In the genomic region with DNA sequence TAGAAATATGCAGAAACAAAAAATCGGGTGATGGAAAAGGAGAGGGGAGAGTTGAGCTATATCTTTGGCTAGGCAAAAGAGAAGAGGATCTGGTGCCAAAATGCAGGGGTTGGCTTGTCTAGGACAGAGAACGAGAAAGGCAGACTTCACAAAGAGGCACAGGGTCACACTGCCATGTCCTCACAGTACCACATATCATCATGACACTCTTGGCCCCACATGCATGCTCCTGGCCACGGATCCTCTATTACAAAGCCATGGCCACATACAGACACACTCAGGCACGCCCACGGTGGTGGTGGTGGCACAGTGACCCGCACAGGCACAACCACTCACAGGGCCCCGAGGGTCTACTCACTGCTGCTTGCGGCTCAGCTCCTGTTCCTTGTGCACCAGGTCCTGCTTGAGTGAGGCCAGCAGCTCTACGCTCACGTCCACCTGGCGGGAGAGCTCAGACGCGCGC, we compare ENCODE assay signal across 10 cellular contexts. TPM values are rescaled to one million over a fixed set of nuclear protein-coding genes. Genes with fewer than 3 reads are reported as not detected.
DNase-seq lines count a peak whose midpoint lies in the region; ATAC-seq, FAIRE-seq and TF ChIP-seq lines count a peak whose summit lies in the region.
"Had no signal": no experiment of that assay in that cellular context is flagged by ENCODE, and none has a peak within 500 bp of the region (broad histone marks: within the 10 kb centered on the region; RNA-seq: fewer than 3 reads in every experiment).

No MANE protein-coding gene starts in this region.

- TF ChIP-seq CTCF in GM13976 (IDR thresholded peaks at IDR 0.05; ENCODE audit: borderline replicate concordance, control extremely low read depth, extremely low read depth, insufficient read depth, missing control alignments) (no peak), PC-3 (conservative IDR thresholded peaks at IDR 0.05; ENCODE audit: low read depth, low read length) (no peak), H1 (IDR thresholded peaks at IDR 0.05; ENCODE audit: control extremely low read depth in 1 of 3, insufficient read depth in 1 of 3, low read depth in 1 of 3, low read length in 3 of 3) (no peak), osteoblast (IDR thresholded peaks at IDR 0.05; ENCODE audit: extremely low read depth, low read depth, low read length) (no peak), adrenal gland (IDR thresholded peaks at IDR 0.05) (no peak)

- H3K23ac ChIP-seq in H1 (ENCODE audit: insufficient read length), result no peak overlapping the region

- in situ Hi-C loops in GM13976 (cut with MboI; ENCODE audit: low sequenced_read_pairs, unreplicated experiment), result no loop called here

- DNase-seq in GM13976 (ENCODE audit: low spot score) (peak; percentile 31), PC-3 (no peak), H1 (ENCODE audit: low read depth in 1 of 2, low spot score in 2 of 2) (no peak), osteoblast (ENCODE audit: insufficient read length, low spot score, missing footprints) (peak; percentile 65), adrenal gland (no peak), RKO (ENCODE audit: low spot score) (no peak)
- DNase-seq: anterior cingulate cortex had no signal

- peak overlapping the region; percentile 92 for H4K8ac ChIP-seq in H1 (ENCODE audit: extremely low read depth, insufficient read depth, low read length)

- H3K36me3 ChIP-seq in PC-3 (ENCODE audit: low read depth, low read length), result no peaks in the 10 kb centered on the region
- peaks cover 0 to 3% (median under 1%) of the 10 kb centered on the region in 4 experiments; a peak in 3 of 8 replicates for H3K36me3 ChIP-seq in H1 (ENCODE audit: control insufficient read depth in 2 of 4, insufficient read depth in 4 of 4, low read length in 3 of 4)
- no peaks in the 10 kb centered on the region for H3K36me3 ChIP-seq in osteoblast (ENCODE audit: insufficient read depth, low read length)
- H3K36me3 ChIP-seq in adrenal gland (replicated peaks in 1 of 2), result no peaks in the 10 kb centered on the region

- H3K27me3 ChIP-seq in PC-3 (ENCODE audit: low read length), result no peaks in the 10 kb centered on the region
- peaks cover 0 to 28% (median 23%) of the 10 kb centered on the region in 4 experiments; a peak in 6 of 7 replicates for H3K27me3 ChIP-seq in H1 (replicated peaks in 1 of 4; ENCODE audit: control insufficient read depth in 3 of 4, extremely low read depth in 1 of 4, insufficient read depth in 3 of 4, low read length in 3 of 4)
- peaks cover 42% of the 10 kb centered on the region for H3K27me3 ChIP-seq in osteoblast (ENCODE audit: insufficient read depth, low read length)
- peaks cover 14% of the 10 kb centered on the region for H3K27me3 ChIP-seq in adrenal gland

- 0 out of 2 replicates have a peak overlapping the region, but pooled peaks have one; percentile 19 for H2BK15ac ChIP-seq in H1 (ENCODE audit: low read length)

- H4K5ac ChIP-seq in H1 (ENCODE audit: insufficient read length, low read depth, low read length), result peak overlapping the region; percentile 22

- no TSS peak for BruUV-seq in PC-3 (replicated peaks; lab: Mats Ljungman, UMichigan)

- no peak overlapping the region for H3K56ac ChIP-seq in H1 (replicated peaks; ENCODE audit: insufficient read length, low read depth, low read length)

- TF ChIP-seq EP300 in H1 (IDR thresholded peaks at IDR 0.05; ENCODE audit: borderline replicate concordance in 1 of 2, low read depth in 2 of 2, low read length in 2 of 2), result no peak

- no peak overlapping the region for H2BK120ac ChIP-seq in H1 (replicated peaks; ENCODE audit: low read depth, low read length)

- H2BK20ac ChIP-seq in H1 (ENCODE audit: low read length), result no peak overlapping the region

- no peak for FAIRE-seq in H1 (lab: Jason Lieb, UNC)

- no peaks in the 10 kb centered on the region for H3F3A ChIP-seq in PC-3 (ENCODE audit: low read length, unreplicated experiment)

- H3K27ac ChIP-seq in PC-3 (ENCODE audit: low read length) (no peak overlapping the region), H1 (ENCODE audit: low read depth, low read length) (no peak overlapping the region), osteoblast (ENCODE audit: low read depth, low read length) (no peak overlapping the region), adrenal gland (no peak overlapping the region)
- H3K27ac ChIP-seq: HL-60 had no signal

- peaks cover 7% of the 10 kb centered on the region; the same call in 1 of the 2 replicates for H3K79me1 ChIP-seq in H1 (ENCODE audit: low read depth, low read length)

- no peaks in the 10 kb centered on the region; the same call in 1 of the 2 replicates for H4K20me1 ChIP-seq in PC-3 (ENCODE audit: low read length)
- peaks cover 3 to 32% of the 10 kb centered on the region in 2 experiments for H4K20me1 ChIP-seq in H1 (replicated peaks in 1 of 2; ENCODE audit: control insufficient read depth in 1 of 2, insufficient read depth in 2 of 2, low read length in 2 of 2)
- no peaks in the 10 kb centered on the region for H4K20me1 ChIP-seq in osteoblast (ENCODE audit: insufficient read depth, low read length)

- H3K9me3 ChIP-seq in PC-3 (ENCODE audit: low read length) (no peaks in the 10 kb centered on the region), H1 (ENCODE audit: insufficient read depth in 2 of 2, low read depth in 1 of 2, low read length in 1 of 2) (no peaks in the 10 kb centered on the region), osteoblast (ENCODE audit: low read depth, low read length) (peaks cover 1% of the 10 kb centered on the region), adrenal gland (replicated peaks in 1 of 3) (no peaks in the 10 kb centered on the region)

- H2AFZ ChIP-seq in PC-3 (ENCODE audit: low read length), result 0 out of 2 replicates have a peak overlapping the region, but pooled peaks have one; percentile 26
- no peak overlapping the region for H2AFZ ChIP-seq in H1 (ENCODE audit: low read length)
- H2AFZ ChIP-seq in osteoblast (ENCODE audit: low read length), result no peak overlapping the region

- no peak for TF ChIP-seq RAD21 in H1 (IDR thresholded peaks at IDR 0.05 in 1 of 2, conservative IDR thresholded peaks at IDR 0.05 in 1 of 2; ENCODE audit: low read depth in 2 of 2, low read length in 2 of 2)

- POLR2A ChIA-PET in PC-3 (lab: Charles Lee; ENCODE audit: unreplicated experiment), result interaction anchor here (0.6 kb wide), 1 partner anchor 17 kb away, joined by 3 read pairs; no protein-coding TSS in a partner anchor
- POLR2A ChIA-PET in H1 (lab: Charles Lee; ENCODE audit: partially characterized antibody), result interaction anchor here (0.7 to 4.6 kb wide), 14 partner anchors 8 to 117 kb away, joined by 3 to 22 read pairs (median 4); partner anchors contain the start of genes ALMS1, CCT7, EGR4 and FBXO41

- no peak overlapping the region for H3K9ac ChIP-seq in PC-3 (ENCODE audit: low read length)
- H3K9ac ChIP-seq in H1 (replicated peaks in 1 of 4; ENCODE audit: extremely low read depth in 1 of 4, low read depth in 3 of 4, low read length in 3 of 4), result peak overlapping the region in 3 of 4 experiments; percentile 14 to 70 (median 25); a peak in 5 of 7 replicates

- H2AK5ac ChIP-seq in H1 (ENCODE audit: low read depth, low read length), result no peak overlapping the region

- H3K4me1 ChIP-seq in PC-3 (ENCODE audit: insufficient read depth, low read length), result 0 out of 2 replicates have a peak, but pooled peaks cover 4% of the 10 kb centered on the region
- H3K4me1 ChIP-seq in H1 (replicated peaks in 1 of 4; ENCODE audit: control insufficient read depth in 3 of 4, insufficient read depth in 4 of 4, low read length in 3 of 4), result peaks cover 0 to 10% (median 6%) of the 10 kb centered on the region in 4 experiments; a peak in 5 of 7 replicates
- H3K4me1 ChIP-seq in osteoblast (ENCODE audit: insufficient read depth, low read length), result no peaks in the 10 kb centered on the region
- no peaks in the 10 kb centered on the region for H3K4me1 ChIP-seq in adrenal gland (replicated peaks in 1 of 2)

- peak overlapping the region; percentile 16 for H4K91ac ChIP-seq in H1 (replicated peaks; ENCODE audit: insufficient read length, low read length)

- H2BK5ac ChIP-seq in H1 (ENCODE audit: low read depth, low read length), result no peak overlapping the region

- H3K9me2 ChIP-seq in PC-3 (replicated peaks; ENCODE audit: low read length), result no peaks in the 10 kb centered on the region

- 0 out of 2 replicates have a peak, but pooled peaks cover 4% of the 10 kb centered on the region for H3K79me2 ChIP-seq in PC-3 (ENCODE audit: low read length)
- H3K79me2 ChIP-seq in H1 (ENCODE audit: control insufficient read depth in 1 of 2, insufficient read depth in 2 of 2, low read length in 2 of 2), result no peaks in the 10 kb centered on the region; a peak in 1 of 4 replicates
- H3K79me2 ChIP-seq in osteoblast (ENCODE audit: insufficient read depth, low read length), result no peaks in the 10 kb centered on the region

- H3K4me3 ChIP-seq in PC-3 (ENCODE audit: low read length) (peak overlapping the region; percentile 53), H1 (ENCODE audit: extremely low read depth in 1 of 4, insufficient read depth in 2 of 4, low read depth in 3 of 4, low read length in 4 of 4) (peak overlapping the region; percentile 39 to 63 (median 54)), osteoblast (ENCODE audit: insufficient read depth, low read length) (no peak overlapping the region), adrenal gland (no peak overlapping the region)

- H2BK12ac ChIP-seq in H1 (ENCODE audit: low read depth, low read length), result peak overlapping the region; percentile 84; the same call in 1 of the 2 replicates

- H3K4me2 ChIP-seq in PC-3 (ENCODE audit: low read length) (peak overlapping the region; percentile 60), H1 (ENCODE audit: insufficient read depth in 1 of 2, low read depth in 2 of 2, low read length in 2 of 2) (peak overlapping the region; percentile 77 to 99), osteoblast (ENCODE audit: insufficient read depth, low read length) (no peak overlapping the region)

- intact Hi-C loops in PC-3 (cut with micrococcal nuclease) (no loop called here), adrenal gland (cut with DNase I) (no loop called here)

- CTCF ChIA-PET in PC-3 (lab: Charles Lee) (no interaction called here), H1 (lab: Charles Lee; ENCODE audit: partially characterized antibody) (interaction anchor here (0.8 to 2.1 kb wide), 11 partner anchors 9 to 112 kb away, joined by 3 to 18 read pairs (median 7); partner anchors contain the start of gene EGR4)

- H3K18ac ChIP-seq in H1 (ENCODE audit: extremely low read depth, low read length), result peak overlapping the region; percentile 96

- H3K4ac ChIP-seq in H1 (replicated peaks; ENCODE audit: insufficient read length, low read depth, low read length), result no peak overlapping the region

- peaks cover 10% of the 10 kb centered on the region; the same call in 1 of the 2 replicates for H3K23me2 ChIP-seq in H1 (ENCODE audit: low read depth, low read length)

- TF ChIP-seq POLR2A in H1 (IDR thresholded peaks at IDR 0.05; ENCODE audit: control extremely low read depth in 1 of 2, low read depth in 2 of 2, low read length in 2 of 2), result no peak
- TF ChIP-seq POLR2A in adrenal gland (IDR thresholded peaks at IDR 0.05), result no peak

- peak; percentile 42 for ATAC-seq in PC-3
- no peak for ATAC-seq in HG03460 (IDR thresholded peaks at IDR 0.05; ENCODE audit: unreplicated experiment)

- H3K14ac ChIP-seq in H1 (ENCODE audit: insufficient read length), result no peak overlapping the region

- 23% methylated on average over 14 of the region's 14 CpGs; no CpG with 5 or more reads in 1 of the 2 experiments for WGBS in H1 (ENCODE audit: extremely low coverage in 1 of 2, insufficient coverage in 1 of 2, insufficient read length in 1 of 2, insufficient replicate concordance in 2 of 2, low coverage in 1 of 2, low lambda C conversion rate in 2 of 2, missing lambda C conversion rate in 1 of 2), 2 experiments
- 66 to 78% (median 71%) methylated on average over 10 to 14 of the region's 14 CpGs for WGBS in adrenal gland, 4 donors

RNA-seq across cellular contexts. Expression of gene FBXO41, which starts 15.9 kb away (rescaled TPM):
- total RNA-seq in PC-3 (2014; rRNA removed) (4.2 and 7.7 TPM in 2 replicates), osteoblast (0.29 and 0.36 TPM in 2 replicates), adrenal gland (1 to 10 TPM; 4.4 to 8.1 (median 6.0) TPM)
- total RNA-seq in H1 (2021; fragmentation: NEBNext Ultra II Directional; extraction: Animal tissue kit (Norgen Biotek cat#: 25700)), result 13.5 and 14.3 TPM in 2 replicates
- polyA plus RNA-seq in H1 (2011; rRNA removed) (11.2 and 16.3 TPM in 2 replicates), adrenal gland (10 to 100 TPM in 1 of 3 donors, 1 to 10 TPM in 2; 1.8 to 12.0 (median 3.7) TPM)
- 14.8 TPM for polyA plus RNA-seq in H1 (2011; cell fraction: cytosol; rRNA removed)
- 64.1 TPM for polyA plus RNA-seq in H1 (2011; cell fraction: nucleus; rRNA removed)
- polyA plus RNA-seq in H1 (2012, experiment 1 of 2), result 10.8 to 13.2 TPM (median 12.2 TPM) in 4 replicates
- polyA plus RNA-seq in H1 (2012, experiment 2 of 2), result 7.5 TPM
- polyA plus RNA-seq in H1 (2013, experiment 1 of 2), result 9.2 TPM
- 7.3 TPM for polyA plus RNA-seq in H1 (2013, experiment 2 of 2)
- 9.5 and 11.5 TPM in 2 replicates for polyA minus RNA-seq in H1 (2011; rRNA and poly(A)+ RNA removed)
- 8.5 TPM for polyA minus RNA-seq in H1 (2011; cell fraction: cytosol; rRNA and poly(A)+ RNA removed)
- 17.1 TPM for polyA minus RNA-seq in H1 (2011; cell fraction: nucleus; rRNA and poly(A)+ RNA removed)

RNA-seq across cellular contexts. Expression of gene EGR4, which starts 24.9 kb away (rescaled TPM):
- total RNA-seq in PC-3 (2014; rRNA removed) (not detected in 2 replicates), osteoblast (not detected in 2 replicates), adrenal gland (under 1 TPM in 1 of 8 donors, not detected in 7; 0.30 TPM)
- total RNA-seq in H1 (2021; fragmentation: NEBNext Ultra II Directional; extraction: Animal tissue kit (Norgen Biotek cat#: 25700)), result 0.20 TPM in 1 of 2 replicates, not detected in the other
- polyA plus RNA-seq in H1 (2011; rRNA removed) (0.08 TPM in 1 of 2 replicates, not detected in the other), adrenal gland (under 1 TPM in 2 of 3 donors, not detected in 1; 0.20 to 0.32 TPM)
- 0.05 TPM for polyA plus RNA-seq in H1 (2011; cell fraction: cytosol; rRNA removed)
- 0.09 TPM for polyA plus RNA-seq in H1 (2011; cell fraction: nucleus; rRNA removed)
- polyA plus RNA-seq in H1 (2012, experiment 1 of 2), result 0.06 to 0.12 TPM (median 0.07 TPM) in 3 of 4 replicates, not detected in the other
- not detected for polyA plus RNA-seq in H1 (2012, experiment 2 of 2)
- 0.02 TPM for polyA plus RNA-seq in H1 (2013, experiment 1 of 2)
- 0.04 TPM for polyA plus RNA-seq in H1 (2013, experiment 2 of 2)
- not detected in 2 replicates for polyA minus RNA-seq in H1 (2011; rRNA and poly(A)+ RNA removed)
- not detected for polyA minus RNA-seq in H1 (2011; cell fraction: cytosol; rRNA and poly(A)+ RNA removed)
- polyA minus RNA-seq in H1 (2011; cell fraction: nucleus; rRNA and poly(A)+ RNA removed), result 0.80 TPM
- total RNA-seq: NCI-H460 had no signal

RNA-seq across cellular contexts. Expression of gene CCT7, which starts 34.3 kb away (rescaled TPM):
- total RNA-seq in PC-3 (2014; rRNA removed), result 517 and 538 TPM in 2 replicates
- 474 and 486 TPM in 2 replicates for total RNA-seq in H1 (2021; fragmentation: NEBNext Ultra II Directional; extraction: Animal tissue kit (Norgen Biotek cat#: 25700))
- polyA plus RNA-seq in H1 (2011; rRNA removed), result 440 and 465 TPM in 2 replicates
- polyA plus RNA-seq in H1 (2011; cell fraction: cytosol; rRNA removed), result 483 TPM
- polyA plus RNA-seq in H1 (2011; cell fraction: nucleus; rRNA removed), result 363 TPM
- 514 to 726 TPM (median 597 TPM) in 4 replicates for polyA plus RNA-seq in H1 (2012, experiment 1 of 2)
- polyA plus RNA-seq in H1 (2012, experiment 2 of 2), result 623 TPM
- 488 TPM for polyA plus RNA-seq in H1 (2013, experiment 1 of 2)
- 468 TPM for polyA plus RNA-seq in H1 (2013, experiment 2 of 2)
- 487 and 491 TPM in 2 replicates for polyA minus RNA-seq in H1 (2011; rRNA and poly(A)+ RNA removed)
- polyA minus RNA-seq in H1 (2011; cell fraction: cytosol; rRNA and poly(A)+ RNA removed), result 206 TPM
- polyA minus RNA-seq in H1 (2011; cell fraction: nucleus; rRNA and poly(A)+ RNA removed), result 137 TPM
- 180 and 200 TPM in 2 replicates for total RNA-seq in osteoblast
- total RNA-seq in adrenal gland, result 100 to 1,000 TPM; 203 to 581 (median 294) TPM
- 100 to 1,000 TPM; 120 to 424 (median 246) TPM for polyA plus RNA-seq in adrenal gland

RNA-seq across cellular contexts. Expression of gene PRADC1, which starts 35.4 kb away (rescaled TPM):
- total RNA-seq in PC-3 (2014; rRNA removed) (62.5 and 65.7 TPM in 2 replicates), osteoblast (11.2 and 15.9 TPM in 2 replicates), adrenal gland (10 to 100 TPM; 24.4 to 76.3 (median 33.3) TPM)
- total RNA-seq in H1 (2021; fragmentation: NEBNext Ultra II Directional; extraction: Animal tissue kit (Norgen Biotek cat#: 25700)), result 7.5 and 8.9 TPM in 2 replicates
- polyA plus RNA-seq in H1 (2011; rRNA removed) (13.1 and 13.3 TPM in 2 replicates), adrenal gland (10 to 100 TPM; 37.9 to 65.8 (median 63.2) TPM)
- polyA plus RNA-seq in H1 (2011; cell fraction: cytosol; rRNA removed), result 9.1 TPM
- 10.3 TPM for polyA plus RNA-seq in H1 (2011; cell fraction: nucleus; rRNA removed)
- 6.0 to 10.3 TPM (median 8.5 TPM) in 4 replicates for polyA plus RNA-seq in H1 (2012, experiment 1 of 2)
- 11.7 TPM for polyA plus RNA-seq in H1 (2012, experiment 2 of 2)
- polyA plus RNA-seq in H1 (2013, experiment 1 of 2), result 9.0 TPM
- 11.5 TPM for polyA plus RNA-seq in H1 (2013, experiment 2 of 2)
- polyA minus RNA-seq in H1 (2011; rRNA and poly(A)+ RNA removed), result 5.9 TPM in 2 replicates
- 4.0 TPM for polyA minus RNA-seq in H1 (2011; cell fraction: cytosol; rRNA and poly(A)+ RNA removed)
- polyA minus RNA-seq in H1 (2011; cell fraction: nucleus; rRNA and poly(A)+ RNA removed), result 3.7 TPM

RNA-seq across cellular contexts. Expression of gene SMYD5, which starts 54.4 kb away (rescaled TPM):
- total RNA-seq in PC-3 (2014; rRNA removed) (47.1 and 49.4 TPM in 2 replicates), osteoblast (16.5 and 17.4 TPM in 2 replicates), adrenal gland (10 to 100 TPM in 7 of 8 donors, 1 to 10 TPM in 1; 8.7 to 35.0 (median 27.8) TPM)
- 56.7 and 61.5 TPM in 2 replicates for total RNA-seq in H1 (2021; fragmentation: NEBNext Ultra II Directional; extraction: Animal tissue kit (Norgen Biotek cat#: 25700))
- polyA plus RNA-seq in H1 (2011; rRNA removed) (35.2 and 43.3 TPM in 2 replicates), adrenal gland (10 to 100 TPM; 25.7 to 45.4 (median 34.7) TPM)
- polyA plus RNA-seq in H1 (2011; cell fraction: cytosol; rRNA removed), result 47.0 TPM
- 64.5 TPM for polyA plus RNA-seq in H1 (2011; cell fraction: nucleus; rRNA removed)
- polyA plus RNA-seq in H1 (2012, experiment 1 of 2), result 47.7 to 56.0 TPM (median 51.5 TPM) in 4 replicates
- 58.6 TPM for polyA plus RNA-seq in H1 (2012, experiment 2 of 2)
- 35.9 TPM for polyA plus RNA-seq in H1 (2013, experiment 1 of 2)
- 33.4 TPM for polyA plus RNA-seq in H1 (2013, experiment 2 of 2)
- polyA minus RNA-seq in H1 (2011; rRNA and poly(A)+ RNA removed), result 59.6 and 76.4 TPM in 2 replicates
- 26.2 TPM for polyA minus RNA-seq in H1 (2011; cell fraction: cytosol; rRNA and poly(A)+ RNA removed)
- polyA minus RNA-seq in H1 (2011; cell fraction: nucleus; rRNA and poly(A)+ RNA removed), result 30.7 TPM

Comparison
In these comparisons a context has a peak if more than half of its experiments do, and no peak if none do; other contexts are left out.
1. DNase-seq: peak in GM13976 (single experiment) and osteoblast (single experiment); none in PC-3 (single experiment), H1 (0 of 2), adrenal gland (0 of 7) and RKO (single experiment).
2. H3K4me3 ChIP-seq: peak in PC-3 (single experiment) and H1 (4 of 4); none in osteoblast (single experiment) and adrenal gland (0 of 4).